11 cellular contexts compared by ENCODE assay signal in the genomic region with DNA sequence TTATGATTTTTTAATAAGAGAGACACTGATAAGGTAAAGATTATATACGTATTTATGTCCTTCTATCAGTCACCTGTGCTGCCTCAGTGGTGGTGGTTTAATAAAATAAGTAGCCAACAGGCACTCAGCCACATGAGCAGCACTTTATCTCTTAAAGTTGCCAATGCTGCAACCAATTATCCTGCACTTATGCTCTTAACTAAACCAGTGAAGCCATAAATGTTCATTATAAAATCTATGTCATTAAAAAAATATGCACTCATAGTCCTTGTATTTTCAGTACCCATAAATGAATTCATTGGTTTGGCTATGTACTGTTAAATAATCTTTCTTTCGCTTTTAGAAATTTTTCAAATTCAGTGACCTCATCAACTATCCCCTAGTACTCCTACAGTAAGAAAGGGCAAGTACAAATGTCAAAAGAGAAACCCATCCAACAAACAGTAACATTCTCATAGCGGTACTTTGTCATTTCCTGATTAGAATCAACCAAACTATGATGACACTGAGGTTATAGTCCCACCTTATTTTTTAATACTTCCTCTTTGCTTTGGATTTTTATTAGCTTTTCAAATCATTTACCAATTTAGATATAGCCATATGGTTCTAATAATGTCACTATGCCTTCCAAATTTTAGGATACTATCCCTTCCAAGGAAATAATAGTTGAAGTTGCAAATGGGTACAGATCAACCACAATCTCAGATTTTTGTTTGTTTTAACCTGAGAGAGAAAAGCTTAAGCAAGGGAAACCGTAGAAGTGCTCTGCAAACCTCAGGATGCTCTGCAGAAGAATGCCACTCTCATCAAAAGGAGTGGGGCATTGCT.
DNase-seq lines count a peak whose midpoint lies in the region; ATAC-seq and TF ChIP-seq lines count a peak whose summit lies in the region.
"Had no signal": no experiment of that assay in that cellular context is flagged by ENCODE, and none has a peak within 500 bp of the region (broad histone marks: within the 10 kb centered on the region; RNA-seq: fewer than 3 reads in every experiment).

No MANE protein-coding gene starts in this region.

- peak overlapping the region; percentile 23 for H3K4me2 ChIP-seq in GM23248 (ENCODE audit: unreplicated experiment)
- H3K4me2 ChIP-seq in PC-3 (ENCODE audit: low read length): no peak overlapping the region

- H3K4me3 ChIP-seq in GM23248: no peak overlapping the region
- H3K4me3 ChIP-seq in PC-3 (ENCODE audit: low read length): no peak overlapping the region

- no peaks in the 10 kb centered on the region for H3K27me3 Mint-ChIP-seq in activated naive CD4-positive, alpha-beta T cell treated with anti-CD3 and anti-CD28 coated beads, Interleukin-2, amount 50 U/mL, for 24 hours
- no peaks in the 10 kb centered on the region for H3K27me3 Mint-ChIP-seq in stimulated activated naive B cell treated with anti-CD40 and anti-IgM and Interleukin-4, amounts not matched to agents 10 μg/mL and 1 μg/mL and 100 μg/mL, for 72 hours

- H3K4me1 ChIP-seq in GM23248 (ENCODE audit: insufficient read depth) (peaks cover 35% of the 10 kb centered on the region), PC-3 (ENCODE audit: insufficient read depth, low read length) (peaks cover 17% of the 10 kb centered on the region)

- TF ChIP-seq CTCF in PC-3 (conservative IDR thresholded peaks at IDR 0.05; ENCODE audit: low read depth, low read length): no peak

- intact Hi-C loops in PC-3 (cut with micrococcal nuclease): no loop called here

- H3K9me2 ChIP-seq in GM23248 (ENCODE audit: insufficient read depth) (no peaks in the 10 kb centered on the region), PC-3 (replicated peaks; ENCODE audit: low read length) (no peaks in the 10 kb centered on the region)

- DNase-seq in activated naive CD4-positive, alpha-beta T cell treated with anti-CD3 and anti-CD28 coated beads, Interleukin-2, amount 50 U/mL, for 16 hours: no peak
- DNase-seq in GM23248 (peak; percentile 27), PC-3 (no peak), iPS-NIHi7 (ENCODE audit: extremely low spot score) (no peak), NCI-H82 treated with DMSO at 0.1 percent for 48 hours (lab: John Stamatoyannopoulos, UW; ENCODE audit: unreplicated experiment) (no peak), NCI-H2196 treated with DMSO at 0.1 percent for 48 hours (lab: John Stamatoyannopoulos, UW; ENCODE audit: unreplicated experiment) (no peak)
- no peak for DNase-seq in stimulated activated naive B cell treated with anti-CD40 and anti-IgM and Interleukin-4, amounts not matched to agents 10 μg/mL and 1 μg/mL and 100 μg/mL, for 72 hours
- DNase-seq: C1 segment of cervical spinal cord, kidney, NCI-H226 had no signal

- peaks cover 97% of the 10 kb centered on the region for H3K4me1 Mint-ChIP-seq in activated naive CD4-positive, alpha-beta T cell treated with anti-CD3 and anti-CD28 coated beads, Interleukin-2, amount 50 U/mL, for 24 hours
- peaks cover 9 to 23% of the 10 kb centered on the region in 2 donors for H3K4me1 Mint-ChIP-seq in stimulated activated naive B cell treated with anti-CD40 and anti-IgM and Interleukin-4, amounts not matched to agents 10 μg/mL and 1 μg/mL and 100 μg/mL, for 72 hours

- no peak overlapping the region for H3K27ac ChIP-seq in GM23248
- H3K27ac ChIP-seq in PC-3 (ENCODE audit: low read length): no peak overlapping the region

- H3K79me2 ChIP-seq in GM23248 (ENCODE audit: insufficient read depth) (peaks cover 81% of the 10 kb centered on the region), PC-3 (ENCODE audit: low read length) (no peaks in the 10 kb centered on the region)

- peaks cover 9% of the 10 kb centered on the region for H3F3A ChIP-seq in GM23248 (ENCODE audit: insufficient read depth)
- no peaks in the 10 kb centered on the region for H3F3A ChIP-seq in PC-3 (ENCODE audit: low read length, unreplicated experiment)

- H3K27me3 ChIP-seq in GM23248 (replicated peaks; ENCODE audit: insufficient read depth) (no peaks in the 10 kb centered on the region), PC-3 (ENCODE audit: low read length) (no peaks in the 10 kb centered on the region)

- H3K9me3 ChIP-seq in GM23248 (ENCODE audit: low read depth) (no peaks in the 10 kb centered on the region), PC-3 (ENCODE audit: low read length) (no peaks in the 10 kb centered on the region)

- H3K27ac Mint-ChIP-seq in activated naive CD4-positive, alpha-beta T cell treated with anti-CD3 and anti-CD28 coated beads, Interleukin-2, amount 50 U/mL, for 24 hours: peak overlapping the region; percentile 93
- H3K27ac Mint-ChIP-seq in stimulated activated naive B cell treated with anti-CD40 and anti-IgM and Interleukin-4, amounts not matched to agents 10 μg/mL and 1 μg/mL and 100 μg/mL, for 72 hours: peak overlapping the region; percentile 38

- ATAC-seq in PC-3: no peak
- peak; percentile 75 to 85 for ATAC-seq in stimulated activated naive B cell treated with anti-CD40 and anti-IgM and Interleukin-4, amounts not matched to agents 10 μg/mL and 1 μg/mL and 100 μg/mL, for 72 hours (replicated peaks)

- H3K9ac ChIP-seq in GM23248 (no peak overlapping the region), PC-3 (ENCODE audit: low read length) (no peak overlapping the region)

- H3K36me3 Mint-ChIP-seq in activated naive CD4-positive, alpha-beta T cell treated with anti-CD3 and anti-CD28 coated beads, Interleukin-2, amount 50 U/mL, for 24 hours: peaks cover 12% of the 10 kb centered on the region
- peaks cover 11 to 23% of the 10 kb centered on the region in 2 donors for H3K36me3 Mint-ChIP-seq in stimulated activated naive B cell treated with anti-CD40 and anti-IgM and Interleukin-4, amounts not matched to agents 10 μg/mL and 1 μg/mL and 100 μg/mL, for 72 hours

- no peaks in the 10 kb centered on the region for H3K9me3 Mint-ChIP-seq in activated naive CD4-positive, alpha-beta T cell treated with anti-CD3 and anti-CD28 coated beads, Interleukin-2, amount 50 U/mL, for 24 hours
- no peaks in the 10 kb centered on the region for H3K9me3 Mint-ChIP-seq in stimulated activated naive B cell treated with anti-CD40 and anti-IgM and Interleukin-4, amounts not matched to agents 10 μg/mL and 1 μg/mL and 100 μg/mL, for 72 hours

- WGBS in GM23248 (ENCODE audit: low coverage in 1 of 2, low lambda C conversion rate in 2 of 2, missing lambda C conversion rate in 2 of 2), 2 experiments: 25 to 39% methylated on average over 4 of the region's 4 CpGs

- CTCF ChIA-PET in PC-3 (lab: Charles Lee): no interaction called here

- H3K36me3 ChIP-seq in GM23248 (ENCODE audit: low read depth): no peaks in the 10 kb centered on the region
- no peaks in the 10 kb centered on the region; the same call in 1 of the 2 replicates for H3K36me3 ChIP-seq in PC-3 (ENCODE audit: low read depth, low read length)

- H2AFZ ChIP-seq in GM23248 (no peak overlapping the region), PC-3 (ENCODE audit: low read length) (no peak overlapping the region)

- POLR2A ChIA-PET in PC-3 (lab: Charles Lee; ENCODE audit: unreplicated experiment): interaction anchor here (0.5 kb wide), 1 partner anchor 132 kb away, joined by 4 read pairs; no protein-coding TSS in a partner anchor

- peak overlapping the region; percentile 70 for H3K4me3 Mint-ChIP-seq in activated naive CD4-positive, alpha-beta T cell treated with anti-CD3 and anti-CD28 coated beads, Interleukin-2, amount 50 U/mL, for 24 hours
- H3K4me3 Mint-ChIP-seq in stimulated activated naive B cell treated with anti-CD40 and anti-IgM and Interleukin-4, amounts not matched to agents 10 μg/mL and 1 μg/mL and 100 μg/mL, for 72 hours: no peak overlapping the region

- in situ Hi-C loops in GM23248 (cut with MboI): no loop called here

- BruUV-seq in PC-3 (replicated peaks; lab: Mats Ljungman, UMichigan): TSS peak; percentile 28

- H4K20me1 ChIP-seq in GM23248 (ENCODE audit: insufficient read depth) (no peaks in the 10 kb centered on the region), PC-3 (ENCODE audit: low read length) (no peaks in the 10 kb centered on the region)
